Comparison of ENCODE assay signal across 22 cellular contexts in genomic region chr12:30046376-30046775, GRCh38.
DNase-seq lines count a peak whose midpoint lies in the region; ATAC-seq, FAIRE-seq and TF ChIP-seq lines count a peak whose summit lies in the region.
"Had no signal": no experiment of that assay in that cellular context is flagged by ENCODE, and none has a peak within 500 bp of the region (broad histone marks: within the 10 kb centered on the region; RNA-seq: fewer than 3 reads in every experiment).

No MANE protein-coding gene starts in this region.

- H3K27me3 Mint-ChIP-seq in T-helper 17 cell, result no peaks in the 10 kb centered on the region
- H3K27me3 Mint-ChIP-seq: CD4-positive, CD25-positive, alpha-beta regulatory T cell; IgD-negative memory B cell had no signal

- FAIRE-seq in H54 (lab: Jason Lieb, UNC), result peak; percentile 11
- FAIRE-seq: D721Med, G401.6, GM12891, GM19239, HepG2 had no signal

- no peak for DNase-seq in H54 (ENCODE audit: insufficient read length, low spot score)
- DNase-seq in astrocyte of the hippocampus (ENCODE audit: low read depth, low spot score), result peak; percentile 55
- peak; percentile 54 for DNase-seq in choroid plexus epithelial cell (ENCODE audit: low read depth)
- DNase-seq in cerebellar cortex (ENCODE audit: low spot score), result no peak
- DNase-seq in stimulated activated naive CD8-positive, alpha-beta T cell treated with anti-CD3 and anti-CD28 coated beads, Interleukin-15, Interleukin-2, amounts not matched to agents 100 U/mL and 50 U/mL, for 24 hours, result no peak
- DNase-seq in T-helper 17 cell, result no peak
- DNase-seq: ACHN; BE2C; C1 segment of cervical spinal cord; CD4-positive, CD25-positive, alpha-beta regulatory T cell; CD8-positive, alpha-beta memory T cell; COR-L47; H7; HFFc6 had no signal

- H3K36me3 Mint-ChIP-seq in T-helper 17 cell (ENCODE audit: low read depth), result no peaks in the 10 kb centered on the region
- H3K36me3 Mint-ChIP-seq: CD4-positive, CD25-positive, alpha-beta regulatory T cell; CD8-positive, alpha-beta memory T cell; IgD-negative memory B cell had no signal

- no peaks in the 10 kb centered on the region for H3K4me1 Mint-ChIP-seq in T-helper 17 cell
- H3K4me1 Mint-ChIP-seq: CD4-positive, CD25-positive, alpha-beta regulatory T cell; CD8-positive, alpha-beta memory T cell; IgD-negative memory B cell had no signal

- H3K4me3 Mint-ChIP-seq in T-helper 17 cell, result no peak overlapping the region
- H3K4me3 Mint-ChIP-seq: CD4-positive, CD25-positive, alpha-beta regulatory T cell; CD8-positive, alpha-beta memory T cell; GM23338; HFFc6; IgD-negative memory B cell had no signal

- no peak for TF ChIP-seq POLR2A in H54 (IDR thresholded peaks at IDR 0.05; ENCODE audit: low read depth, low read length)

- H3K9me3 ChIP-seq in T-helper 17 cell (ENCODE audit: control insufficient read depth, low read length, poor library complexity, severe bottlenecking), result no peaks in the 10 kb centered on the region
- H3K9me3 ChIP-seq: BE2C had no signal

- no peak overlapping the region for H3K27ac Mint-ChIP-seq in T-helper 17 cell
- H3K27ac Mint-ChIP-seq: CD8-positive, alpha-beta memory T cell; GM23338; HFFc6; IgD-negative memory B cell had no signal

- no peak overlapping the region for H3K4me3 ChIP-seq in choroid plexus epithelial cell (ENCODE audit: low read depth, low read length)
- H3K4me3 ChIP-seq: GM23338 had no signal

- ATAC-seq in stimulated activated naive CD8-positive, alpha-beta T cell treated with anti-CD3 and anti-CD28 coated beads, Interleukin-15, Interleukin-2, amounts not matched to agents 100 U/mL and 50 U/mL, for 24 hours, result no peak
- no peak for ATAC-seq in T-helper 17 cell
- ATAC-seq: GM23338, HCT116, HepG2 had no signal

- no peak for TF ChIP-seq CTCF in choroid plexus epithelial cell (conservative IDR thresholded peaks at IDR 0.05; ENCODE audit: low read depth, low read length)

Comparison
In these comparisons a context has a peak if more than half of its experiments do, and no peak if none do; other contexts are left out.
1. DNase-seq: peak in astrocyte of the hippocampus (single experiment) and choroid plexus epithelial cell (single experiment); none in H54 (single experiment), cerebellar cortex (single experiment), stimulated activated naive CD8-positive, alpha-beta T cell treated with anti-CD3 and anti-CD28 coated beads, Interleukin-15, Interleukin-2, amounts not matched to agents 100 U/mL and 50 U/mL, for 24 hours (single experiment) and T-helper 17 cell (0 of 3).